Comparison of ENCODE assay signal across 8 cellular contexts in genomic region chr19:45467456-45468158, GRCh38. TPM values are rescaled to one million over a fixed set of nuclear protein-coding genes. Genes with fewer than 3 reads are reported as not detected.
DNase-seq lines count a peak whose midpoint lies in the region; ATAC-seq and TF ChIP-seq lines count a peak whose summit lies in the region.

FOSB (plus strand) TSS chr19:45467996; CDS start chr19:45468587, 591 bp downstream.

- 0% methylated on average over 21 of the region's 56 CpGs for WGBS in right lobe of liver (ENCODE audit: insufficient coverage, low coverage, low lambda C conversion rate, missing lambda C conversion rate)

- H3K4me1 ChIP-seq in right lobe of liver = peaks cover 0 to 15% (median 7%) of the 10 kb centered on the region in 4 donors

- H3K9me3 ChIP-seq in right lobe of liver = no peaks in the 10 kb centered on the region

- DNase-seq in AG10803 (ENCODE audit: low read depth) = peak; percentile 93
- DNase-seq in NCI-H69 (lab: John Stamatoyannopoulos, UW) = peak; percentile 98
- peak; percentile 91 to 93 for DNase-seq in activated CD4-positive, alpha-beta T cell treated with anti-CD3 and anti-CD28 coated beads, Interleukin-2, amount 50 U/mL, for 48 hours
- peak; percentile 86 to 94 for DNase-seq in dermis microvascular lymphatic vessel endothelial cell (ENCODE audit: low read depth in 2 of 2)
- peak; percentile 94 to 96 (median 96) for DNase-seq in right lobe of liver
- DNase-seq in stimulated activated CD4-positive, alpha-beta T cell treated with anti-CD3 and anti-CD28 coated beads, Interleukin-4, amount 100 ng/mL, for 24 hours = peak; percentile 93

- ATAC-seq in GM19023 (IDR thresholded peaks at IDR 0.05; ENCODE audit: unreplicated experiment) (peak; percentile 41), HG03439 (IDR thresholded peaks at IDR 0.05; ENCODE audit: unreplicated experiment) (peak; percentile 44), right lobe of liver (peak; percentile 59 to 73 (median 65))

- H3K36me3 ChIP-seq in right lobe of liver = no peaks in the 10 kb centered on the region

- peak within 1 kb of the TSS; percentile 99 for H3K4me3 ChIP-seq in AG10803 (ENCODE audit: low read length)
- peak within 1 kb of the TSS; percentile 47 to 76 (median 61) for H3K4me3 ChIP-seq in right lobe of liver

- TF ChIP-seq CTCF in AG10803 (conservative IDR thresholded peaks at IDR 0.05; ENCODE audit: low read length) (0 out of 2 replicates have a peak, but pooled peaks have one; percentile 7), right lobe of liver (IDR thresholded peaks at IDR 0.05) (peak in 1 of 4 donors; percentile 12)

- intact Hi-C loops in right lobe of liver (cut with DNase I) = no loop called here

- no peaks in the 10 kb centered on the region for H3K27me3 ChIP-seq in right lobe of liver

- H3K27ac ChIP-seq in right lobe of liver = peak within 1 kb of the TSS; percentile 69 to 92 (median 90)

- TF ChIP-seq POLR2A in right lobe of liver (IDR thresholded peaks at IDR 0.05) = peak; percentile 96

RNA-seq across cellular contexts. Expression of gene FOSB, which starts in this region (rescaled TPM):
- total RNA-seq in dermis microvascular lymphatic vessel endothelial cell (1.3 and 3.9 TPM in 2 replicates), right lobe of liver (1 to 10 TPM in 1 of 6 experiments, under 1 TPM in 5; 0.19 to 1.2 (median 0.44) TPM)

Comparison
In these comparisons a context has a peak if more than half of its experiments do, and no peak if none do; other contexts are left out.
1. Peak in every context shown above with its lines: DNase-seq, ATAC-seq, H3K4me3 ChIP-seq and H3K27ac ChIP-seq.